8 cellular contexts compared by ENCODE assay signal in genomic region chr6:138987299-138987642, GRCh38. TPM values are rescaled to one million over a fixed set of nuclear protein-coding genes. Genes with fewer than 3 reads are reported as not detected.
DNase-seq lines count a peak whose midpoint lies in the region; ATAC-seq and TF ChIP-seq lines count a peak whose summit lies in the region.

No MANE protein-coding gene starts in this region.

- peak overlapping the region; percentile 72 for H3K4me2 ChIP-seq in parathyroid adenoma (ENCODE audit: low read length)

- peaks cover 26% of the 10 kb centered on the region for H3K79me2 ChIP-seq in parathyroid adenoma

- H3K4me3 ChIP-seq in SJSA1 = peak overlapping the region; percentile 93
- peak overlapping the region; percentile 81 for H3K4me3 ChIP-seq in fibroblast of villous mesenchyme (ENCODE audit: low read depth, low read length)
- H3K4me3 ChIP-seq in parathyroid adenoma (ENCODE audit: low read depth, low read length) = peak overlapping the region; percentile 86

- peaks cover 8% of the 10 kb centered on the region for H3K36me3 ChIP-seq in SJSA1
- H3K36me3 ChIP-seq in parathyroid adenoma (ENCODE audit: control insufficient read depth, insufficient read depth, low read length) = no peaks in the 10 kb centered on the region

- peak overlapping the region; percentile 72 for H3K9ac ChIP-seq in parathyroid adenoma

- DNase-seq in activated CD4-positive, alpha-beta T cell treated with anti-CD3 and anti-CD28 coated beads, Interleukin-2, amount 10 ng/mL, durations not matched to agents 7 days and 5 days = no peak
- DNase-seq in activated CD4-positive, alpha-beta T cell treated with anti-CD3 and anti-CD28 coated beads for 1 hour = no peak
- no peak for DNase-seq in SJSA1 (ENCODE audit: low read depth in 1 of 2, low spot score in 2 of 2)
- no peak for DNase-seq in fibroblast of villous mesenchyme (ENCODE audit: low read depth)
- no peak for DNase-seq in NCI-H510A treated with DMSO at 0.1 percent for 48 hours (lab: John Stamatoyannopoulos, UW)

- H3K9me3 ChIP-seq in SJSA1 (replicated peaks) (no peaks in the 10 kb centered on the region), parathyroid adenoma (ENCODE audit: control insufficient read depth, low read length) (no peaks in the 10 kb centered on the region)

- no peaks in the 10 kb centered on the region for H3K9me3 Mint-ChIP-seq in activated CD4-positive, alpha-beta T cell treated with anti-CD3 and anti-CD28 coated beads, Interleukin-2, amount 10 ng/mL, durations not matched to agents 7 days and 5 days

- peak overlapping the region; percentile 82 for H3K4me3 Mint-ChIP-seq in activated CD4-positive, alpha-beta T cell treated with anti-CD3 and anti-CD28 coated beads, Interleukin-2, amount 10 ng/mL, durations not matched to agents 7 days and 5 days

- no peaks in the 10 kb centered on the region for H3K27me3 Mint-ChIP-seq in activated CD4-positive, alpha-beta T cell treated with anti-CD3 and anti-CD28 coated beads, Interleukin-2, amount 10 ng/mL, durations not matched to agents 7 days and 5 days

- POLR2A ChIA-PET in activated CD4-positive, alpha-beta T cell treated with anti-CD3 and anti-CD28 coated beads, Interleukin-2, amount 10 ng/mL, durations not matched to agents 7 days and 5 days (lab: Charles Lee) = interaction anchor here (0.6 kb wide), 1 partner anchor 303 kb away, joined by 3 read pairs; no protein-coding TSS in a partner anchor

- peaks cover 24% of the 10 kb centered on the region for H3K4me1 ChIP-seq in SJSA1 (replicated peaks)
- H3K4me1 ChIP-seq in parathyroid adenoma = peaks cover 37% of the 10 kb centered on the region

- H3K4me1 Mint-ChIP-seq in activated CD4-positive, alpha-beta T cell treated with anti-CD3 and anti-CD28 coated beads, Interleukin-2, amount 10 ng/mL, durations not matched to agents 7 days and 5 days = peaks cover 6% of the 10 kb centered on the region

- ATAC-seq in HG03460 (IDR thresholded peaks at IDR 0.05; ENCODE audit: unreplicated experiment) = no peak
- no peak for ATAC-seq in GM18519 (IDR thresholded peaks at IDR 0.05; ENCODE audit: low FRiP score, unreplicated experiment)

- no peaks in the 10 kb centered on the region for H3K36me3 Mint-ChIP-seq in activated CD4-positive, alpha-beta T cell treated with anti-CD3 and anti-CD28 coated beads, Interleukin-2, amount 10 ng/mL, durations not matched to agents 7 days and 5 days (ENCODE audit: low read depth)

- H3K27ac ChIP-seq in SJSA1 (peak overlapping the region; percentile 89; the same call in 1 of the 2 replicates), parathyroid adenoma (peak overlapping the region; percentile 90)

- CTCF ChIA-PET in activated CD4-positive, alpha-beta T cell treated with anti-CD3 and anti-CD28 coated beads, Interleukin-2, amount 10 ng/mL, durations not matched to agents 7 days and 5 days (lab: Charles Lee) = interaction anchor here (0.6 to 4.2 kb wide), 6 partner anchors 9 to 172 kb away, joined by 3 to 19 read pairs (median 8); no protein-coding TSS in a partner anchor

- H3K27ac Mint-ChIP-seq in activated CD4-positive, alpha-beta T cell treated with anti-CD3 and anti-CD28 coated beads, Interleukin-2, amount 10 ng/mL, durations not matched to agents 7 days and 5 days = peak overlapping the region; percentile 83

- peak overlapping the region; percentile 92 for H2AFZ ChIP-seq in parathyroid adenoma

- H3K27me3 ChIP-seq in SJSA1 (replicated peaks) (no peaks in the 10 kb centered on the region), parathyroid adenoma (ENCODE audit: control insufficient read depth, insufficient read depth, low read length) (no peaks in the 10 kb centered on the region)

- TF ChIP-seq CTCF in fibroblast of villous mesenchyme (IDR thresholded peaks at IDR 0.05; ENCODE audit: insufficient read depth, low read depth, low read length) = no peak
- no peak for TF ChIP-seq CTCF in parathyroid adenoma (IDR thresholded peaks at IDR 0.05)

RNA-seq across cellular contexts. Expression of gene REPS1, which starts 0.8 kb away (rescaled TPM):
- total RNA-seq in activated CD4-positive, alpha-beta T cell treated with anti-CD3 and anti-CD28 coated beads, Interleukin-2, amount 10 ng/mL, durations not matched to agents 7 days and 5 days = 10 to 100 TPM; 44.5 to 58.1 TPM
- 26.2 and 27.1 TPM in 2 replicates for total RNA-seq in SJSA1 (2014; rRNA removed; shearing (Covaris generic))
- total RNA-seq in fibroblast of villous mesenchyme = 27.4 and 43.2 TPM in 2 replicates

RNA-seq across cellular contexts. Expression of gene ABRACL, which starts 41.3 kb away (rescaled TPM):
- 100 to 1,000 TPM; 132 to 174 TPM for total RNA-seq in activated CD4-positive, alpha-beta T cell treated with anti-CD3 and anti-CD28 coated beads, Interleukin-2, amount 10 ng/mL, durations not matched to agents 7 days and 5 days
- 33.6 and 36.2 TPM in 2 replicates for total RNA-seq in SJSA1 (2014; rRNA removed; shearing (Covaris generic))
- 35.4 and 54.4 TPM in 2 replicates for total RNA-seq in fibroblast of villous mesenchyme
